Comparison of ENCODE assay signal across 9 cellular contexts in genomic region chr11:68750197-68750987, GRCh38. TPM values are rescaled to one million over a fixed set of nuclear protein-coding genes. Genes with fewer than 3 reads are reported as not detected.
A peak's percentile ranks its signal among the peaks of the same experiment; 100 is the strongest.
DNase-seq lines count a peak whose midpoint lies in the region; ATAC-seq, FAIRE-seq and TF ChIP-seq lines count a peak whose summit lies in the region.
"Had no signal": no experiment of that assay in that cellular context is flagged by ENCODE, and none has a peak within 500 bp of the region (broad histone marks: within the 10 kb centered on the region; RNA-seq: fewer than 3 reads in every experiment).

No MANE protein-coding gene starts in this region.

- no peaks in the 10 kb centered on the region for H3K36me3 Mint-ChIP-seq in activated naive CD8-positive, alpha-beta T cell

- no peaks in the 10 kb centered on the region for H3K9me3 Mint-ChIP-seq in activated naive CD8-positive, alpha-beta T cell (ENCODE audit: low read depth)

- H3K27ac Mint-ChIP-seq in activated naive CD8-positive, alpha-beta T cell: no peak overlapping the region

- no peak for DNase-seq in A549 (ENCODE audit: low read depth in 1 of 2, low spot score in 1 of 2)
- peak; percentile 54 for DNase-seq in NCI-H510A (lab: John Stamatoyannopoulos, UW)
- DNase-seq in left kidney (ENCODE audit: low read depth, low spot score): peak; percentile 70
- DNase-seq in H4 (ENCODE audit: low spot score): no peak
- no peak for DNase-seq in NCI-H2196 treated with DMSO at 0.1 percent for 48 hours (lab: John Stamatoyannopoulos, UW; ENCODE audit: unreplicated experiment)
- no peak for DNase-seq in NCI-H1930 (lab: John Stamatoyannopoulos, UW)

- H3K27me3 Mint-ChIP-seq in activated naive CD8-positive, alpha-beta T cell: no peaks in the 10 kb centered on the region

- no peaks in the 10 kb centered on the region for H3K4me1 ChIP-seq in A549

- CTCF ChIA-PET in A549 (lab: Yijun Ruan, JAX): interaction anchor here (0.6 to 1.7 kb wide), 2 partner anchors 12 to 83 kb away, joined by 3 to 4 read pairs; no protein-coding TSS in a partner anchor

- TF ChIP-seq CTCF in A549 (IDR thresholded peaks at IDR 0.05): no peak

- H3K9me3 ChIP-seq in A549: no peaks in the 10 kb centered on the region
- H3K9me3 ChIP-seq: left lung had no signal

- ATAC-seq in A549 (no peak; a peak in 1 of 6 replicates), GM18517 (IDR thresholded peaks at IDR 0.05; ENCODE audit: unreplicated experiment) (no peak)

- H3K4me3 ChIP-seq in A549: peak overlapping the region; percentile 82

- H3K4me1 Mint-ChIP-seq in activated naive CD8-positive, alpha-beta T cell (ENCODE audit: low read depth): peaks cover 6% of the 10 kb centered on the region

- H3K27ac ChIP-seq in A549: peak overlapping the region; percentile 96 to 99
- H3K27ac ChIP-seq: left lung had no signal

- WGBS in A549 (ENCODE audit: missing lambda C conversion rate): 96% methylated on average over 51 of the region's 74 CpGs

- TF ChIP-seq POLR2A in A549 (IDR thresholded peaks at IDR 0.05; ENCODE audit: low read length): no peak

- FAIRE-seq in A549 (lab: Jason Lieb, UNC): no peak

- POLR2A ChIA-PET in A549 (lab: Yijun Ruan, JAX): no interaction called here

- peak overlapping the region; percentile 76 for H3K4me2 ChIP-seq in A549

- TF ChIP-seq RAD21 in A549 (conservative IDR thresholded peaks at IDR 0.05 in 1 of 2, IDR thresholded peaks at IDR 0.05 in 1 of 2): no peak

- H3K4me3 Mint-ChIP-seq in activated naive CD8-positive, alpha-beta T cell: peak overlapping the region; percentile 23

- TF ChIP-seq EP300 in A549 (IDR thresholded peaks at IDR 0.05): no peak

TF ChIP-seq in A549, 52 proteins besides CTCF, POLR2A, EP300 and RAD21:
- TF ChIP-seq ESRRA (IDR thresholded peaks at IDR 0.05; ENCODE audit: borderline replicate concordance, low read length) (no peak), CHD2 (IDR thresholded peaks at IDR 0.05; ENCODE audit: low read length, partially characterized antibody) (no peak), EHF (CRISPR knock-in tag; IDR thresholded peaks at IDR 0.05) (no peak), E2F6 (IDR thresholded peaks at IDR 0.05; ENCODE audit: borderline replicate concordance, low read depth) (no peak), CBX2 (IDR thresholded peaks at IDR 0.05; ENCODE audit: borderline replicate concordance, low read depth) (no peak), FOXS1 (CRISPR knock-in tag; IDR thresholded peaks at IDR 0.05) (no peak)

RNA-seq across cellular contexts. Expression of gene TESMIN, which starts 0.9 kb away (rescaled TPM):
- polyA plus RNA-seq in A549 (2011; rRNA removed) (4.5 and 5.0 TPM in 2 replicates), A549 (2017; fragmentation: RNase III; extraction: RNeasy Plus Mini Kit Qiagen cat#74134 plus additional on column Dnase treatment) (4.7 to 6.4 TPM (median 5.2 TPM) in 3 replicates)
- polyA plus RNA-seq in A549 (2012; cell fraction: cytosol; rRNA removed): 7.7 and 9.3 TPM in 2 replicates
- polyA plus RNA-seq in A549 (2012; cell fraction: nucleus; rRNA removed): 8.9 and 11.6 TPM in 2 replicates
- 1.8 and 2.2 TPM in 2 replicates for polyA minus RNA-seq in A549 (2011; rRNA and poly(A)+ RNA removed)
- total RNA-seq in H4 (2014; rRNA removed; shearing (Covaris generic)): 0.76 and 4.5 TPM in 2 replicates

Comparison
In these comparisons a context has a peak if more than half of its experiments do, and no peak if none do; other contexts are left out.
1. DNase-seq: peak in NCI-H510A (single experiment) and left kidney (single experiment); none in A549 (0 of 2), H4 (single experiment), NCI-H2196 treated with DMSO at 0.1 percent for 48 hours (single experiment) and NCI-H1930 (0 of 2).